In the genomic region with DNA sequence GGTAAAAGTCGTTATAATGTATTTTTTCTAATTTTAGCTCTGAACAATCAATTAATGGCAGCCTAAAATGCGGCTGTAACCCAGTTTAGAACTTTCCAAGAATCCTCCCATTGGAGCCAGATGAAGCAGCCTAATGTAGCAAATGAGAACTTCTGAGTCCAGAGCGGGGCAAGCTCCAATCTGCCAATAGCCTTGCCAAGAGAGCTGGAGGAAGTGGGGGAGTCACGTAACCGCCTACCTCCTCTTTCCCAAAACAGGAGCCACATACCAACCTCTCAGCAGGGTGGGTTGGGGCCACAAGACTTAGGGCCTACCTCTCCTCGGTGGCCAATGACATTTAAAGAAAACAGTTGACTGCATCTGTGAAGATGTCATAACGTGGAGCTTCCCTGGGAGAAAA, we compare ENCODE assay signal across 19 cellular contexts.
DNase-seq lines count a peak whose midpoint lies in the region; ATAC-seq and TF ChIP-seq lines count a peak whose summit lies in the region.
"Had no signal": no experiment of that assay in that cellular context is flagged by ENCODE, and none has a peak within 500 bp of the region (broad histone marks: within the 10 kb centered on the region; RNA-seq: fewer than 3 reads in every experiment).

No MANE protein-coding gene starts in this region.

- H2AFZ ChIP-seq in OCI-LY7 (ENCODE audit: low read length), result peak overlapping the region; percentile 57

- DNase-seq in SIG-M5 treated with dmso at 0.1 percent for 504 hours (lab: John Stamatoyannopoulos, UW; ENCODE audit: unreplicated experiment) (peak; percentile 19), SIG-M5 (lab: John Stamatoyannopoulos, UW) (no peak), OCI-LY7 (ENCODE audit: low spot score) (peak; percentile 54)
- DNase-seq in activated CD4-positive, alpha-beta T cell treated with anti-CD3 and anti-CD28 coated beads for 36 hours, result no peak
- no peak for DNase-seq in CD4-positive, alpha-beta memory T cell
- DNase-seq: AML-193; Calu3; CD8-positive, alpha-beta T cell; DMS79 treated with DMSO at 0.1 percent for 48 hours; EL; KBM-7 had no signal

- no peak overlapping the region for H3K4me3 Mint-ChIP-seq in activated CD4-positive, alpha-beta T cell treated with anti-CD3 and anti-CD28 coated beads for 36 hours
- no peak overlapping the region for H3K4me3 Mint-ChIP-seq in CD4-positive, alpha-beta memory T cell
- H3K4me3 Mint-ChIP-seq: CD14-positive monocyte; CD8-positive, alpha-beta T cell had no signal

- POLR2A ChIA-PET in OCI-LY7 (lab: Charles Lee), result interaction anchor here (0.7 to 3.8 kb wide), 12 partner anchors 11 to 320 kb away, joined by 3 to 30 read pairs (median 4); no protein-coding TSS in a partner anchor
- POLR2A ChIA-PET in activated CD4-positive, alpha-beta T cell treated with anti-CD3 and anti-CD28 coated beads for 36 hours (lab: Charles Lee), result no interaction called here
- POLR2A ChIA-PET in CD4-positive, alpha-beta memory T cell (lab: Charles Lee; ENCODE audit: partially characterized antibody), result no interaction called here

- H3K79me2 ChIP-seq in OCI-LY7 (ENCODE audit: insufficient read depth, low read depth, low read length), result no peaks in the 10 kb centered on the region

- no peaks in the 10 kb centered on the region for H3K36me3 ChIP-seq in OCI-LY7 (ENCODE audit: insufficient read depth, low read length)
- no peaks in the 10 kb centered on the region for H3K36me3 ChIP-seq in CD4-positive, alpha-beta memory T cell (ENCODE audit: insufficient read depth, low read length)
- H3K36me3 ChIP-seq: BLaER1, HAP-1 had no signal

- no peaks in the 10 kb centered on the region for H3K9me3 Mint-ChIP-seq in activated CD4-positive, alpha-beta T cell treated with anti-CD3 and anti-CD28 coated beads for 36 hours (ENCODE audit: low read depth)
- H3K9me3 Mint-ChIP-seq in CD4-positive, alpha-beta memory T cell, result peaks cover 0 to 6% (median 0%) of the 10 kb centered on the region in 8 donors
- H3K9me3 Mint-ChIP-seq: CD8-positive, alpha-beta T cell had no signal

- intact Hi-C loops in OCI-LY7 (cut with micrococcal nuclease; ENCODE audit: unreplicated experiment), result loop anchor here (1.0 to 10.0 kb wide), 3 partner anchors 190 to 418 kb away; a partner anchor contains a TSS
- intact Hi-C loops in activated CD4-positive, alpha-beta T cell treated with anti-CD3 and anti-CD28 coated beads for 36 hours (cut with DNase I, micrococcal nuclease), result loop anchor here in 1 of 2 experiments (5.0 kb wide), 1 partner anchor 290 kb away; no protein-coding TSS in a partner anchor
- intact Hi-C loops in CD4-positive, alpha-beta memory T cell (cut with micrococcal nuclease), result loop anchor here (5.0 kb wide), 1 partner anchor 295 kb away; a partner anchor contains a TSS

- peaks cover 3% of the 10 kb centered on the region for H3K4me1 Mint-ChIP-seq in activated CD4-positive, alpha-beta T cell treated with anti-CD3 and anti-CD28 coated beads for 36 hours
- no peaks in the 10 kb centered on the region for H3K4me1 Mint-ChIP-seq in CD4-positive, alpha-beta memory T cell

- H3K27me3 ChIP-seq in CD4-positive, alpha-beta memory T cell (ENCODE audit: insufficient read depth, low read length), result peaks cover 3% of the 10 kb centered on the region
- H3K27me3 ChIP-seq: BLaER1 had no signal

- peak overlapping the region; percentile 33 for H3K4me3 ChIP-seq in OCI-LY7 (ENCODE audit: low read depth, low read length, poor library complexity, severe bottlenecking)
- no peak overlapping the region for H3K4me3 ChIP-seq in CD4-positive, alpha-beta memory T cell (ENCODE audit: low read length in 2 of 2)
- H3K4me3 ChIP-seq: A549, BLaER1, HAP-1 had no signal

- no peaks in the 10 kb centered on the region for H4K20me1 ChIP-seq in OCI-LY7 (ENCODE audit: insufficient read depth, low read length)
- H4K20me1 ChIP-seq: BLaER1 had no signal

- H3K27ac ChIP-seq in OCI-LY7 (ENCODE audit: low read depth, low read length, poor library complexity, severe bottlenecking), result peak overlapping the region; percentile 89
- no peak overlapping the region for H3K27ac ChIP-seq in CD4-positive, alpha-beta memory T cell (ENCODE audit: low read depth, low read length)
- H3K27ac ChIP-seq: 22Rv1, A549, BLaER1 had no signal

- H3K4me2 ChIP-seq in OCI-LY7 (ENCODE audit: low read length), result peak overlapping the region; percentile 65
- H3K4me2 ChIP-seq: A549, BLaER1 had no signal

- no peak for TF ChIP-seq CTCF in OCI-LY7 (conservative IDR thresholded peaks at IDR 0.05; ENCODE audit: low read length)

- peaks cover 4% of the 10 kb centered on the region; the same call in 1 of the 2 replicates for H3K9me3 ChIP-seq in OCI-LY7 (ENCODE audit: low read length)
- H3K9me3 ChIP-seq in CD4-positive, alpha-beta memory T cell (ENCODE audit: control insufficient read depth in 1 of 2, low read length in 2 of 2), result no peaks in the 10 kb centered on the region
- H3K9me3 ChIP-seq: A549, BLaER1, HAP-1 had no signal

- no peaks in the 10 kb centered on the region for H3K9me2 ChIP-seq in OCI-LY7 (ENCODE audit: insufficient read depth, low read length)

- peaks cover 10% of the 10 kb centered on the region for H3K27me3 Mint-ChIP-seq in activated CD4-positive, alpha-beta T cell treated with anti-CD3 and anti-CD28 coated beads for 36 hours
- H3K27me3 Mint-ChIP-seq in CD4-positive, alpha-beta memory T cell, result peaks cover 9% of the 10 kb centered on the region in 2 donors

- CTCF ChIA-PET in OCI-LY7 (lab: Charles Lee; ENCODE audit: unreplicated experiment), result interaction anchor here (1.2 kb wide), 1 partner anchor 244 kb away, joined by 4 read pairs; no protein-coding TSS in a partner anchor
- CTCF ChIA-PET in activated CD4-positive, alpha-beta T cell treated with anti-CD3 and anti-CD28 coated beads for 36 hours (lab: Charles Lee), result interaction anchor here (0.7 to 2.1 kb wide), 5 partner anchors 22 to 759 kb away, joined by 3 to 7 read pairs (median 4); no protein-coding TSS in a partner anchor
- CTCF ChIA-PET in CD4-positive, alpha-beta memory T cell (lab: Charles Lee; ENCODE audit: partially characterized antibody), result no interaction called here

- BruUV-seq in OCI-LY7 (replicated peaks; lab: Mats Ljungman, UMichigan), result TSS peak; percentile 99

- H3K36me3 Mint-ChIP-seq in activated CD4-positive, alpha-beta T cell treated with anti-CD3 and anti-CD28 coated beads for 36 hours (ENCODE audit: low read depth), result no peaks in the 10 kb centered on the region
- H3K36me3 Mint-ChIP-seq in CD4-positive, alpha-beta memory T cell, result no peaks in the 10 kb centered on the region
- H3K36me3 Mint-ChIP-seq: CD14-positive monocyte; CD8-positive, alpha-beta T cell had no signal

- peak; percentile 21 for ATAC-seq in HG02852 (IDR thresholded peaks at IDR 0.05; ENCODE audit: unreplicated experiment)
- no peak for ATAC-seq in activated CD4-positive, alpha-beta T cell treated with anti-CD3 and anti-CD28 coated beads for 36 hours
- ATAC-seq in HG03280 (IDR thresholded peaks at IDR 0.05; ENCODE audit: unreplicated experiment), result no peak
- ATAC-seq: A549; CD8-positive, alpha-beta T cell; HepG2 had no signal

- H3K4me1 ChIP-seq in OCI-LY7 (ENCODE audit: insufficient read depth, low read length, poor library complexity, severe bottlenecking), result peaks cover 81% of the 10 kb centered on the region
- no peaks in the 10 kb centered on the region for H3K4me1 ChIP-seq in CD4-positive, alpha-beta memory T cell (ENCODE audit: insufficient read depth, low read length)
- H3K4me1 ChIP-seq: A549, HAP-1 had no signal

- H3K27ac Mint-ChIP-seq in activated CD4-positive, alpha-beta T cell treated with anti-CD3 and anti-CD28 coated beads for 36 hours, result no peak overlapping the region
- no peak overlapping the region for H3K27ac Mint-ChIP-seq in CD4-positive, alpha-beta memory T cell
- H3K27ac Mint-ChIP-seq: CD14-positive monocyte; CD8-positive, alpha-beta T cell had no signal

Comparison
In these comparisons a context has a peak if more than half of its experiments do, and no peak if none do; other contexts are left out.
1. DNase-seq: peak in SIG-M5 treated with dmso at 0.1 percent for 504 hours (single experiment) and OCI-LY7 (single experiment); none in SIG-M5 (single experiment), activated CD4-positive, alpha-beta T cell treated with anti-CD3 and anti-CD28 coated beads for 36 hours (single experiment) and CD4-positive, alpha-beta memory T cell (0 of 5).